In the genomic region with DNA sequence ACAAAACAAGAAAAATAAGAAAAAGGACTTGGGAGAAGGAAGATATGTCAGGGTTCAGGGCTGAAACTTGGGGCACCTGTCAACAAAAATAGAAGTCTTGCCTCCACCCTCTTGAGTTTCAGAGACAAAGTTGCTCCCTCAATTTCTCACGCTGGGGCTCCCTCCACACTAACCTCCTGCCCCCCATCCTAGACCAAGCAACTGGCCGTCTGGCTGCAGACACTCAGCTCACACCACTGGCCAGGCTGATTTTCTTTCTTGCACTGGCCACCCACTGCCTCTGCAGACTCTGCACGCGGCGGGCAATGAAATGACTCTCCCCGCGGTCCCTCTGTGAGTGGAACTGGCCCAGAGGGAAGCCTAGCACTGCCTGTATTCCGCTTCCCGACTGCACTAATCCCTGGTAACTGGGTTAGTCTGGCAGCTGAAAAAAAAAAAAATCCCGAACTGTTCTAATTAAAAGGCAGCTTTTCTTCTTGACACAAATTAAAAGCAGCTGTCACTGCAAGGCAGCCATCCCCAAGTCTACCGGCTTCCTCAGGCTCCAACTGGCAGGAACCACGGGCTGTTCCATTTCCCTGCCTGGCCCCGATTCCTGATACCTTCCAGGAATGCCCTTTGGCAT, we compare ENCODE assay signal across 13 cellular contexts.
DNase-seq lines count a peak whose midpoint lies in the region; ATAC-seq and TF ChIP-seq lines count a peak whose summit lies in the region.
"Had no signal": no experiment of that assay in that cellular context is flagged by ENCODE, and none has a peak within 500 bp of the region (broad histone marks: within the 10 kb centered on the region; RNA-seq: fewer than 3 reads in every experiment).

No MANE protein-coding gene starts in this region.

- no peak for TF ChIP-seq CTCF in BE2C (IDR thresholded peaks at IDR 0.05; ENCODE audit: low read depth, low read length)
- no peak for TF ChIP-seq CTCF in brain (conservative IDR thresholded peaks at IDR 0.05)
- no peak for TF ChIP-seq CTCF in nephron progenitor cell (IDR thresholded peaks at IDR 0.05)
- TF ChIP-seq CTCF in sigmoid colon (IDR thresholded peaks at IDR 0.05) = no peak
- TF ChIP-seq CTCF in progenitor cell of endocrine pancreas (IDR thresholded peaks at IDR 0.05; ENCODE audit: unreplicated experiment) = no peak

- H3K4me3 Mint-ChIP-seq in brain (peak overlapping the region in 4 of 5 experiments; percentile 2 to 33 (median 16)), nephron progenitor cell (no peak overlapping the region), progenitor cell of endocrine pancreas (ENCODE audit: low read depth) (no peak overlapping the region)
- H3K4me3 Mint-ChIP-seq: activated naive CD8-positive, alpha-beta T cell treated with anti-CD3 and anti-CD28 coated beads, Interleukin-2, amount 10 ng/mL, durations not matched to agents 7 days and 5 days had no signal

- H3K36me3 Mint-ChIP-seq in brain (peaks cover 48% of the 10 kb centered on the region), nephron progenitor cell (ENCODE audit: low read depth) (peaks cover 50% of the 10 kb centered on the region), progenitor cell of endocrine pancreas (ENCODE audit: insufficient read depth) (peaks cover 12% of the 10 kb centered on the region)
- H3K36me3 Mint-ChIP-seq: activated naive CD8-positive, alpha-beta T cell treated with anti-CD3 and anti-CD28 coated beads, Interleukin-2, amount 10 ng/mL, durations not matched to agents 7 days and 5 days had no signal

- WGBS in sigmoid colon, 2 donors = 92 to 95% methylated on average over 13 of the region's 13 CpGs

- intact Hi-C loops in sigmoid colon (cut with DNase I) = no loop called here

- H3K27me3 ChIP-seq in BE2C (no peaks in the 10 kb centered on the region), sigmoid colon (no peaks in the 10 kb centered on the region)

- no peak overlapping the region for H3K4me3 ChIP-seq in BE2C (ENCODE audit: low read depth, low read length)
- no peak overlapping the region for H3K4me3 ChIP-seq in sigmoid colon
- H3K4me3 ChIP-seq: skin epidermis had no signal

- peak overlapping the region; percentile 72 to 97 (median 92) for H3K27ac Mint-ChIP-seq in brain
- peak overlapping the region; percentile 42 for H3K27ac Mint-ChIP-seq in nephron progenitor cell
- H3K27ac Mint-ChIP-seq in progenitor cell of endocrine pancreas = no peak overlapping the region
- H3K27ac Mint-ChIP-seq: activated naive CD8-positive, alpha-beta T cell treated with anti-CD3 and anti-CD28 coated beads, Interleukin-2, amount 10 ng/mL, durations not matched to agents 7 days and 5 days had no signal

- H3K9me3 Mint-ChIP-seq in brain (peaks cover 0 to 2% (median 0%) of the 10 kb centered on the region in 5 experiments), nephron progenitor cell (no peaks in the 10 kb centered on the region), progenitor cell of endocrine pancreas (ENCODE audit: low read depth) (no peaks in the 10 kb centered on the region)
- H3K9me3 Mint-ChIP-seq: activated naive CD8-positive, alpha-beta T cell treated with anti-CD3 and anti-CD28 coated beads, Interleukin-2, amount 10 ng/mL, durations not matched to agents 7 days and 5 days had no signal

- no peak for TF ChIP-seq POLR2A in sigmoid colon (IDR thresholded peaks at IDR 0.05)

- DNase-seq in BE2C (peak; percentile 63), NCI-H1694 treated with DMSO at 0.1 percent for 48 hours (lab: John Stamatoyannopoulos, UW) (peak; percentile 19), nephron progenitor cell (no peak), sigmoid colon (no peak), progenitor cell of endocrine pancreas (ENCODE audit: low spot score, unreplicated experiment) (no peak), RKO (ENCODE audit: low spot score) (no peak)
- DNase-seq: activated naive CD8-positive, alpha-beta T cell treated with anti-CD3 and anti-CD28 coated beads, Interleukin-2, amount 10 ng/mL, durations not matched to agents 7 days and 5 days; stimulated activated CD4-positive, alpha-beta T cell treated with anti-CD3 and anti-CD28 coated beads, Interleukin-2, amount 100 ng/mL, for 48 hours had no signal

- no peak overlapping the region for H3K27ac ChIP-seq in sigmoid colon
- H3K27ac ChIP-seq: parathyroid adenoma, skin epidermis had no signal

- no peak for TF ChIP-seq EP300 in sigmoid colon (IDR thresholded peaks at IDR 0.05)

- H3K4me1 ChIP-seq in BE2C = peaks cover 3% of the 10 kb centered on the region; the same call in 1 of the 2 replicates
- no peaks in the 10 kb centered on the region for H3K4me1 ChIP-seq in sigmoid colon
- H3K4me1 ChIP-seq: parathyroid adenoma had no signal

- H3K36me3 ChIP-seq in BE2C = no peaks in the 10 kb centered on the region
- peaks cover 0 to 39% (median 2%) of the 10 kb centered on the region in 4 donors for H3K36me3 ChIP-seq in sigmoid colon

- H3K27me3 Mint-ChIP-seq in brain (no peaks in the 10 kb centered on the region), nephron progenitor cell (ENCODE audit: low read depth, poor library complexity) (peaks cover 3% of the 10 kb centered on the region), progenitor cell of endocrine pancreas (no peaks in the 10 kb centered on the region)

- ATAC-seq in GM18909 (IDR thresholded peaks at IDR 0.05; ENCODE audit: poor library complexity, unreplicated experiment) = no peak
- ATAC-seq: HepG2 had no signal

- no peaks in the 10 kb centered on the region for H3K9me3 ChIP-seq in BE2C
- no peaks in the 10 kb centered on the region for H3K9me3 ChIP-seq in sigmoid colon

- peaks cover 18% of the 10 kb centered on the region for H3K4me1 Mint-ChIP-seq in brain
- H3K4me1 Mint-ChIP-seq in nephron progenitor cell = peaks cover 6% of the 10 kb centered on the region
- no peaks in the 10 kb centered on the region for H3K4me1 Mint-ChIP-seq in progenitor cell of endocrine pancreas (ENCODE audit: low read depth)

Comparison
In these comparisons a context has a peak if more than half of its experiments do, and no peak if none do; other contexts are left out.
1. DNase-seq: peak in BE2C (single experiment) and NCI-H1694 treated with DMSO at 0.1 percent for 48 hours (single experiment); none in nephron progenitor cell (single experiment), sigmoid colon (single experiment), progenitor cell of endocrine pancreas (single experiment) and RKO (single experiment).
2. H3K4me3 Mint-ChIP-seq: peak in brain (4 of 5); none in nephron progenitor cell (single experiment) and progenitor cell of endocrine pancreas (single experiment).